In genomic region chr1:29050141-29050540, GRCh38 we compare ENCODE assay signal across 31 cellular contexts.
DNase-seq lines count a peak whose midpoint lies in the region; ATAC-seq and TF ChIP-seq lines count a peak whose summit lies in the region.
"Had no signal": no experiment of that assay in that cellular context is flagged by ENCODE, and none has a peak within 500 bp of the region (broad histone marks: within the 10 kb centered on the region; RNA-seq: fewer than 3 reads in every experiment).

No MANE protein-coding gene starts in this region.

- no peaks in the 10 kb centered on the region for H3K27me3 Mint-ChIP-seq in activated naive CD4-positive, alpha-beta T cell treated with anti-CD3 and anti-CD28 coated beads, Interleukin-2, amount 50 U/mL, for 24 hours
- no peaks in the 10 kb centered on the region for H3K27me3 Mint-ChIP-seq in activated CD4-positive, alpha-beta memory T cell treated with anti-CD3 and anti-CD28 coated beads, Interleukin-2, amount 10 ng/mL, durations not matched to agents 7 days and 5 days
- H3K27me3 Mint-ChIP-seq: activated naive CD8-positive, alpha-beta T cell treated with anti-CD3 and anti-CD28 coated beads, Interleukin-2, amount 10 ng/mL, durations not matched to agents 7 days and 5 days; naive B cell; stimulated activated memory B cell treated with anti-CD40 and anti-IgM and Interleukin-4, amounts not matched to agents 10 μg/mL and 1 μg/mL and 100 μg/mL, for 72 hours had no signal

- H3K36me3 ChIP-seq in tibial artery = no peaks in the 10 kb centered on the region
- H3K36me3 ChIP-seq: left ventricle myocardium inferior, SJSA1 had no signal

- ATAC-seq in GM18867 (IDR thresholded peaks at IDR 0.05; ENCODE audit: unreplicated experiment) = no peak
- ATAC-seq: activated T-cell treated with anti-CD3 and anti-CD28 coated beads, Interleukin-2, amount 50 U/mL, for 72 hours; gastrocnemius medialis; stimulated activated memory B cell treated with anti-CD40 and anti-IgM and Interleukin-4, amounts not matched to agents 10 μg/mL and 1 μg/mL and 100 μg/mL, for 72 hours had no signal

- H3K27ac ChIP-seq in tibial artery = peak overlapping the region; percentile 36 to 42
- H3K27ac ChIP-seq: C4-2B, gastrocnemius medialis, left ventricle myocardium inferior, Peyer's patch, SJSA1 had no signal

- intact Hi-C loops in tibial artery (cut with DNase I; ENCODE audit: low total_unique reads) = no loop called here

- H3K4me1 Mint-ChIP-seq in activated naive CD4-positive, alpha-beta T cell treated with anti-CD3 and anti-CD28 coated beads, Interleukin-2, amount 50 U/mL, for 24 hours = peaks cover 3% of the 10 kb centered on the region
- no peaks in the 10 kb centered on the region for H3K4me1 Mint-ChIP-seq in activated CD4-positive, alpha-beta memory T cell treated with anti-CD3 and anti-CD28 coated beads, Interleukin-2, amount 10 ng/mL, durations not matched to agents 7 days and 5 days
- H3K4me1 Mint-ChIP-seq: activated naive CD8-positive, alpha-beta T cell treated with anti-CD3 and anti-CD28 coated beads, Interleukin-2, amount 10 ng/mL, durations not matched to agents 7 days and 5 days; naive B cell; stimulated activated memory B cell treated with anti-CD40 and anti-IgM and Interleukin-4, amounts not matched to agents 10 μg/mL and 1 μg/mL and 100 μg/mL, for 72 hours had no signal

- TF ChIP-seq CTCF in tibial artery (IDR thresholded peaks at IDR 0.05) = no peak

- no peaks in the 10 kb centered on the region for H3K9me3 Mint-ChIP-seq in activated naive CD4-positive, alpha-beta T cell treated with anti-CD3 and anti-CD28 coated beads, Interleukin-2, amount 50 U/mL, for 24 hours
- H3K9me3 Mint-ChIP-seq in activated CD4-positive, alpha-beta memory T cell treated with anti-CD3 and anti-CD28 coated beads, Interleukin-2, amount 10 ng/mL, durations not matched to agents 7 days and 5 days = no peaks in the 10 kb centered on the region
- H3K9me3 Mint-ChIP-seq: activated naive CD8-positive, alpha-beta T cell treated with anti-CD3 and anti-CD28 coated beads, Interleukin-2, amount 10 ng/mL, durations not matched to agents 7 days and 5 days; activated T-cell treated with anti-CD3 and anti-CD28 coated beads, Interleukin-2, amount 50 U/mL, for 72 hours; brain; naive B cell; stimulated activated memory B cell treated with anti-CD40 and anti-IgM and Interleukin-4, amounts not matched to agents 10 μg/mL and 1 μg/mL and 100 μg/mL, for 72 hours; T-helper 1 cell treated with Interleukin-12 subunit alpha and Interleukin-12 subunit beta and Interleukin-4 antibody, amounts not matched to agents 30 μg/mL and 1 μg/mL, for 36 hours had no signal

- CTCF ChIA-PET in activated CD4-positive, alpha-beta memory T cell treated with anti-CD3 and anti-CD28 coated beads, Interleukin-2, amount 10 ng/mL, durations not matched to agents 7 days and 5 days (lab: Charles Lee) = interaction anchor here (1.7 to 1.8 kb wide), 2 partner anchors 152 to 173 kb away, joined by 4 to 6 read pairs; no protein-coding TSS in a partner anchor

- H3K27me3 ChIP-seq in tibial artery = no peaks in the 10 kb centered on the region
- H3K27me3 ChIP-seq: gastrocnemius medialis, Peyer's patch, SJSA1 had no signal

- no peak for DNase-seq in activated naive CD4-positive, alpha-beta T cell (lab: John Stamatoyannopoulos, UW)
- DNase-seq in NCI-H524 (lab: John Stamatoyannopoulos, UW) (peak; percentile 52 to 91), fibroblast of gingiva (ENCODE audit: low read depth) (peak; percentile 21), tibial artery (no peak), GOT3 (lab: John Stamatoyannopoulos, UW) (no peak)
- no peak for DNase-seq in activated CD4-positive, alpha-beta memory T cell treated with anti-CD3 and anti-CD28 coated beads, Interleukin-2, amount 10 ng/mL, durations not matched to agents 7 days and 5 days
- DNase-seq: ACHN; activated naive CD8-positive, alpha-beta T cell treated with anti-CD3 and anti-CD28 coated beads, Interleukin-2, amount 10 ng/mL, durations not matched to agents 7 days and 5 days; activated T-cell treated with anti-CD3 and anti-CD28 coated beads, Interleukin-2, amount 50 U/mL, for 72 hours; Calu3; effector CD8-positive, alpha-beta T cell; EL; erythroblast; gastrocnemius medialis; hypothalamus; IMR-90; left ventricle myocardium inferior; naive B cell; NCI-H1092; NCI-H2081; nucleus accumbens; Peyer's patch; stimulated activated CD4-positive, alpha-beta T cell treated with anti-CD3 and anti-CD28 coated beads, Interleukin-2, amount 100 ng/mL, for 48 hours had no signal

- no peaks in the 10 kb centered on the region for H3K9me3 ChIP-seq in tibial artery
- H3K9me3 ChIP-seq: gastrocnemius medialis, left ventricle myocardium inferior, Peyer's patch, SJSA1 had no signal

- POLR2A ChIA-PET in activated CD4-positive, alpha-beta memory T cell treated with anti-CD3 and anti-CD28 coated beads, Interleukin-2, amount 10 ng/mL, durations not matched to agents 7 days and 5 days (lab: Charles Lee) = no interaction called here

- H3K4me3 Mint-ChIP-seq in activated naive CD4-positive, alpha-beta T cell treated with anti-CD3 and anti-CD28 coated beads, Interleukin-2, amount 50 U/mL, for 24 hours = no peak overlapping the region
- H3K4me3 Mint-ChIP-seq in activated CD4-positive, alpha-beta memory T cell treated with anti-CD3 and anti-CD28 coated beads, Interleukin-2, amount 10 ng/mL, durations not matched to agents 7 days and 5 days = no peak overlapping the region
- H3K4me3 Mint-ChIP-seq: activated naive CD8-positive, alpha-beta T cell treated with anti-CD3 and anti-CD28 coated beads, Interleukin-2, amount 10 ng/mL, durations not matched to agents 7 days and 5 days; activated T-cell treated with anti-CD3 and anti-CD28 coated beads, Interleukin-2, amount 50 U/mL, for 72 hours; brain; naive B cell; stimulated activated memory B cell treated with anti-CD40 and anti-IgM and Interleukin-4, amounts not matched to agents 10 μg/mL and 1 μg/mL and 100 μg/mL, for 72 hours; T-helper 1 cell treated with Interleukin-12 subunit alpha and Interleukin-12 subunit beta and Interleukin-4 antibody, amounts not matched to agents 30 μg/mL and 1 μg/mL, for 36 hours had no signal

- H3K4me1 ChIP-seq in tibial artery = peaks cover 0 to 47% (median 19%) of the 10 kb centered on the region in 4 donors
- H3K4me1 ChIP-seq: gastrocnemius medialis, left ventricle myocardium inferior, Peyer's patch, SJSA1 had no signal

- peaks cover 11% of the 10 kb centered on the region for H3K36me3 Mint-ChIP-seq in activated naive CD4-positive, alpha-beta T cell treated with anti-CD3 and anti-CD28 coated beads, Interleukin-2, amount 50 U/mL, for 24 hours
- H3K36me3 Mint-ChIP-seq in activated CD4-positive, alpha-beta memory T cell treated with anti-CD3 and anti-CD28 coated beads, Interleukin-2, amount 10 ng/mL, durations not matched to agents 7 days and 5 days (ENCODE audit: low read depth) = peaks cover 4% of the 10 kb centered on the region

- H3K4me3 ChIP-seq in tibial artery = no peak overlapping the region
- H3K4me3 ChIP-seq: gastrocnemius medialis, left ventricle myocardium inferior, Peyer's patch, SJSA1, smooth muscle cell had no signal

- H3K27ac Mint-ChIP-seq in activated naive CD4-positive, alpha-beta T cell treated with anti-CD3 and anti-CD28 coated beads, Interleukin-2, amount 50 U/mL, for 24 hours = peak overlapping the region; percentile 30
- H3K27ac Mint-ChIP-seq in activated CD4-positive, alpha-beta memory T cell treated with anti-CD3 and anti-CD28 coated beads, Interleukin-2, amount 10 ng/mL, durations not matched to agents 7 days and 5 days = no peak overlapping the region
- H3K27ac Mint-ChIP-seq: activated naive CD8-positive, alpha-beta T cell treated with anti-CD3 and anti-CD28 coated beads, Interleukin-2, amount 10 ng/mL, durations not matched to agents 7 days and 5 days; activated T-cell treated with anti-CD3 and anti-CD28 coated beads, Interleukin-2, amount 50 U/mL, for 72 hours; naive B cell; stimulated activated memory B cell treated with anti-CD40 and anti-IgM and Interleukin-4, amounts not matched to agents 10 μg/mL and 1 μg/mL and 100 μg/mL, for 72 hours; T-helper 1 cell treated with Interleukin-12 subunit alpha and Interleukin-12 subunit beta and Interleukin-4 antibody, amounts not matched to agents 30 μg/mL and 1 μg/mL, for 36 hours had no signal

Comparison
In these comparisons a context has a peak if more than half of its experiments do, and no peak if none do; other contexts are left out.
1. DNase-seq: peak in NCI-H524 (2 of 2) and fibroblast of gingiva (single experiment); none in activated naive CD4-positive, alpha-beta T cell (0 of 4), tibial artery (0 of 2), activated CD4-positive, alpha-beta memory T cell treated with anti-CD3 and anti-CD28 coated beads, Interleukin-2, amount 10 ng/mL, durations not matched to agents 7 days and 5 days (single experiment) and GOT3 (single experiment).